In the genomic region with DNA sequence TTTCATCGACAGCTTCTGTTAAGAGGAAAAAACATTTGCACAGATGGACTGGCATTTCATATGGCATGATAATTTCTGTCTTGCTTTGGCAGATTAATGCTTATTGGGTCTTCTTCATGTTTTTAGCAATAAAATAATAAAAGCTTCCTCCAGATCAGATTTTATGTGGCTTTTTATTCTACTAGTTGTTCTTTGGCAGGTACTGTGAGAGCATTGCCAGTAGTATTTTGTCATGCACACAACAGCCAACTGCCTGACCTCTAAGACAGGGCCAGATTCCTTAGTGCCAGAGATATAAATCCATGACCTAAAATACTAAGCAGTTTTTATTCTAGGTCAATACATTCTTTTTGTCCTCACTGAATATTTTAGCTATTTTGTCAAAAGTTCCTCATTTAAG, we compare ENCODE assay signal across 20 cellular contexts. TPM values are rescaled to one million over a fixed set of nuclear protein-coding genes. Genes with fewer than 3 reads are reported as not detected.
"Had no signal": no experiment of that assay in that cellular context is flagged by ENCODE, and none has a peak within 500 bp of the region (broad histone marks: within the 10 kb centered on the region; RNA-seq: fewer than 3 reads in every experiment).

No MANE protein-coding gene starts in this region.

- DNase-seq: activated CD4-positive, alpha-beta T cell treated with anti-CD3 and anti-CD28 coated beads for 36 hours; activated CD8-positive, alpha-beta T cell treated with anti-CD3 and anti-CD28 coated beads for 36 hours; activated naive CD4-positive, alpha-beta T cell; activated T-cell treated with anti-CD3 and anti-CD28 coated beads, Interleukin-2, amount 50 U/mL, for 48 hours; foreskin keratinocyte; glutamatergic neuron; mesendoderm; nucleus accumbens; stimulated activated CD4-positive, alpha-beta T cell treated with anti-CD3 and anti-CD28 coated beads, Interleukin-4, amount 100 ng/mL, for 4 hours; stimulated activated CD8-positive, alpha-beta memory T cell treated with anti-CD3 and anti-CD28 coated beads, Interleukin-4, amount 100 ng/mL, for 48 hours; stimulated activated naive CD4-positive, alpha-beta T cell treated with Interleukin-2 at 50 U/mL for 16 hours; trophoblast cell; WERI-Rb-1 had no signal

- ATAC-seq: activated CD4-positive, alpha-beta T cell treated with anti-CD3 and anti-CD28 coated beads for 36 hours; activated CD8-positive, alpha-beta T cell treated with anti-CD3 and anti-CD28 coated beads for 36 hours; foreskin keratinocyte had no signal

- H3K4me3 ChIP-seq: adrenal gland, cardiac muscle cell, coronary artery, smooth muscle cell had no signal

- H3K4me3 Mint-ChIP-seq: activated CD4-positive, alpha-beta T cell treated with anti-CD3 and anti-CD28 coated beads for 36 hours; activated CD8-positive, alpha-beta T cell treated with anti-CD3 and anti-CD28 coated beads for 36 hours; nephron had no signal

- H3K27ac Mint-ChIP-seq: activated CD4-positive, alpha-beta T cell treated with anti-CD3 and anti-CD28 coated beads for 36 hours; activated CD8-positive, alpha-beta T cell treated with anti-CD3 and anti-CD28 coated beads for 36 hours; nephron had no signal

- H3K9me3 ChIP-seq: adrenal gland had no signal

- H3K27me3 Mint-ChIP-seq: activated CD4-positive, alpha-beta T cell treated with anti-CD3 and anti-CD28 coated beads for 36 hours; activated CD8-positive, alpha-beta T cell treated with anti-CD3 and anti-CD28 coated beads for 36 hours had no signal

- H3K27me3 ChIP-seq: adrenal gland, cardiac muscle cell, foreskin keratinocyte had no signal

- H3K4me1 Mint-ChIP-seq: nephron had no signal

- H3K27ac ChIP-seq: adrenal gland, cardiac muscle cell, coronary artery, foreskin keratinocyte, WERI-Rb-1 had no signal

- H3K9me3 Mint-ChIP-seq: nephron had no signal

- H3K4me2 ChIP-seq: smooth muscle cell had no signal

- H3K36me3 ChIP-seq: cardiac muscle cell, WERI-Rb-1 had no signal

RNA-seq across cellular contexts. Expression of a gene that starts 9.0 kb away (rescaled TPM):
- total RNA-seq: endothelial cell of umbilical vein, kidney epithelial cell had no signal
- polyA plus RNA-seq: endothelial cell of umbilical vein, smooth muscle cell had no signal
